Comparison of ENCODE assay signal across 18 cellular contexts in genomic region chr9:84862308-84862707, GRCh38.
A peak's percentile ranks its signal among the peaks of the same experiment; 100 is the strongest.
DNase-seq lines count a peak whose midpoint lies in the region; ATAC-seq, FAIRE-seq and TF ChIP-seq lines count a peak whose summit lies in the region.
"Had no signal": no experiment of that assay in that cellular context is flagged by ENCODE, and none has a peak within 500 bp of the region (broad histone marks: within the 10 kb centered on the region; RNA-seq: fewer than 3 reads in every experiment).

No MANE protein-coding gene starts in this region.

- no peak overlapping the region for H3K14ac ChIP-seq in H9 (ENCODE audit: insufficient read depth, low read length)
- no peak overlapping the region for H3K14ac ChIP-seq in H1 (ENCODE audit: insufficient read length)

- no peak overlapping the region for H3K4me3 ChIP-seq in H1 (ENCODE audit: extremely low read depth in 1 of 4, insufficient read depth in 2 of 4, low read depth in 3 of 4, low read length in 4 of 4)
- H3K4me3 ChIP-seq: Peyer's patch had no signal

- H3K56ac ChIP-seq in H9 (ENCODE audit: insufficient read length, low read depth, low read length) (no peak overlapping the region), H1 (replicated peaks; ENCODE audit: insufficient read length, low read depth, low read length) (no peak overlapping the region)

- no CpG with 5 or more reads among the region's 7 CpGs for WGBS in H9 (ENCODE audit: extremely low coverage, insufficient read length, low lambda C conversion rate)
- WGBS in H1 (ENCODE audit: extremely low coverage in 1 of 2, insufficient coverage in 1 of 2, insufficient read length in 1 of 2, insufficient replicate concordance in 2 of 2, low coverage in 1 of 2, low lambda C conversion rate in 2 of 2, missing lambda C conversion rate in 1 of 2), 2 experiments, result 90% methylated on average over 7 of the region's 7 CpGs; no CpG with 5 or more reads in 1 of the 2 experiments

- H3K27me3 ChIP-seq in H9 (ENCODE audit: insufficient read depth, low read length) (no peaks in the 10 kb centered on the region), H1 (replicated peaks in 1 of 4; ENCODE audit: control insufficient read depth in 3 of 4, extremely low read depth in 1 of 4, insufficient read depth in 3 of 4, low read length in 3 of 4) (no peaks in the 10 kb centered on the region)
- H3K27me3 ChIP-seq: Peyer's patch had no signal

- H3K4me3 Mint-ChIP-seq in H9 (peak overlapping the region in 1 of 2 experiments; percentile 6; a peak in 1 of 5 replicates), WTC11 (peak overlapping the region; percentile 29), nephron (no peak overlapping the region)
- H3K4me3 Mint-ChIP-seq: CD14-positive monocyte had no signal

- H3K27ac ChIP-seq in H9 (ENCODE audit: insufficient read length, low read depth, low read length) (no peak overlapping the region), H1 (ENCODE audit: low read depth, low read length) (no peak overlapping the region)
- H3K27ac ChIP-seq: KMS-11, Peyer's patch had no signal

- no peak for TF ChIP-seq RAD21 in H1 (IDR thresholded peaks at IDR 0.05 in 1 of 2, conservative IDR thresholded peaks at IDR 0.05 in 1 of 2; ENCODE audit: low read depth in 2 of 2, low read length in 2 of 2)

- H2BK20ac ChIP-seq in H9 (ENCODE audit: low read depth, low read length, poor library complexity, severe bottlenecking), result no peak overlapping the region
- H2BK20ac ChIP-seq in H1 (ENCODE audit: low read length), result peak overlapping the region; percentile 63; the same call in 1 of the 2 replicates

- no peak for FAIRE-seq in H1 (lab: Jason Lieb, UNC)

- no peak overlapping the region for H3T11ph ChIP-seq in H9 (ENCODE audit: low read length)

- H3K9ac ChIP-seq in H9 (ENCODE audit: extremely low read depth, insufficient read length, low read length) (no peak overlapping the region), H1 (replicated peaks in 1 of 4; ENCODE audit: extremely low read depth in 1 of 4, low read depth in 3 of 4, low read length in 3 of 4) (no peak overlapping the region)
- H3K9ac ChIP-seq: KMS-11 had no signal

- H2BK5ac ChIP-seq in H9 (ENCODE audit: insufficient read length, low read length) (no peak overlapping the region), H1 (ENCODE audit: low read depth, low read length) (peak overlapping the region; percentile 79; the same call in 1 of the 2 replicates)

- H2BK15ac ChIP-seq in H9 (ENCODE audit: low read depth, low read length) (no peak overlapping the region), H1 (ENCODE audit: low read length) (no peak overlapping the region)

- H2BK120ac ChIP-seq in H9 (ENCODE audit: low read depth, low read length, poor library complexity, severe bottlenecking) (no peak overlapping the region), H1 (replicated peaks; ENCODE audit: low read depth, low read length) (peak overlapping the region; percentile 35)

- no peak overlapping the region for H3K18ac ChIP-seq in H9 (ENCODE audit: insufficient read length, low read depth, low read length)
- H3K18ac ChIP-seq in H1 (ENCODE audit: extremely low read depth, low read length), result peak overlapping the region; percentile 74

- H4K5ac ChIP-seq in H9 (ENCODE audit: insufficient read length, low read depth, low read length) (no peak overlapping the region), H1 (ENCODE audit: insufficient read length, low read depth, low read length) (no peak overlapping the region)

- POLR2A ChIA-PET in WTC11 (lab: Charles Lee) (no interaction called here), H1 (lab: Charles Lee; ENCODE audit: partially characterized antibody) (interaction anchor here (1.0 to 1.5 kb wide), 2 partner anchors 10 to 11 kb away, joined by 3 to 6 read pairs; no protein-coding TSS in a partner anchor)

- TF ChIP-seq POLR2A in H1 (IDR thresholded peaks at IDR 0.05; ENCODE audit: control extremely low read depth in 1 of 2, low read depth in 2 of 2, low read length in 2 of 2), result no peak

- H3K9me3 Mint-ChIP-seq in H9 (no peaks in the 10 kb centered on the region), WTC11 (no peaks in the 10 kb centered on the region), nephron (no peaks in the 10 kb centered on the region)

- H3K79me2 ChIP-seq in H9 (ENCODE audit: insufficient read depth, low read length) (no peaks in the 10 kb centered on the region), H1 (ENCODE audit: control insufficient read depth in 1 of 2, insufficient read depth in 2 of 2, low read length in 2 of 2) (no peaks in the 10 kb centered on the region)

- H4K8ac ChIP-seq in H9 (replicated peaks; ENCODE audit: insufficient read length, low read depth, low read length), result no peak overlapping the region
- H4K8ac ChIP-seq in H1 (ENCODE audit: extremely low read depth, insufficient read depth, low read length), result no peak overlapping the region

- H3K9me3 ChIP-seq in H9 (ENCODE audit: control insufficient read depth, low read depth, low read length) (no peaks in the 10 kb centered on the region), H1 (ENCODE audit: insufficient read depth in 2 of 2, low read depth in 1 of 2, low read length in 1 of 2) (no peaks in the 10 kb centered on the region)
- H3K9me3 ChIP-seq: Peyer's patch had no signal

- DNase-seq in H9 (no peak), WTC11 (ENCODE audit: low spot score) (no peak), H1 (ENCODE audit: low read depth in 1 of 2, low spot score in 2 of 2) (no peak)
- DNase-seq in stimulated activated CD4-positive, alpha-beta T cell treated with anti-CD3 and anti-CD28 coated beads, Interleukin-4, amount 100 ng/mL, for 4 hours, result no peak
- no peak for DNase-seq in stimulated activated CD4-positive, alpha-beta T cell treated with anti-CD3 and anti-CD28 coated beads, Interleukin-15, amount 100 ng/mL, for 24 hours
- DNase-seq: COR-L47, MM.1S, NCI-H1417, NCI-H1930, NCI-H2171 treated with DMSO at 0.1 percent for 48 hours, NCI-H510A, Peyer's patch, SIG-M5 had no signal

- H4K91ac ChIP-seq in H9 (ENCODE audit: insufficient read length, low read depth, low read length) (no peak overlapping the region), H1 (replicated peaks; ENCODE audit: insufficient read length, low read length) (peak overlapping the region; percentile 70)

- H2BK12ac ChIP-seq in H9 (ENCODE audit: insufficient read length, low read depth, low read length), result no peak overlapping the region
- peak overlapping the region; percentile 94 for H2BK12ac ChIP-seq in H1 (ENCODE audit: low read depth, low read length)

- H3K36me3 Mint-ChIP-seq in H9 (ENCODE audit: insufficient read depth in 1 of 3, low read depth in 3 of 3) (peaks cover 0 to 1% (median 0%) of the 10 kb centered on the region in 3 experiments; a peak in 1 of 7 replicates), WTC11 (no peaks in the 10 kb centered on the region), nephron (ENCODE audit: low read depth) (no peaks in the 10 kb centered on the region)
- H3K36me3 Mint-ChIP-seq: CD14-positive monocyte had no signal

- H3K4me1 Mint-ChIP-seq in H9, result peaks cover 61 to 71% of the 10 kb centered on the region in 2 experiments
- peaks cover 75% of the 10 kb centered on the region for H3K4me1 Mint-ChIP-seq in WTC11
- H3K4me1 Mint-ChIP-seq in nephron, result peaks cover 77% of the 10 kb centered on the region
- H3K4me1 Mint-ChIP-seq: CD14-positive monocyte had no signal

- no peak for ATAC-seq in WTC11
- ATAC-seq in HG03439 (IDR thresholded peaks at IDR 0.05; ENCODE audit: unreplicated experiment), result no peak
- ATAC-seq in GM18907 (IDR thresholded peaks at IDR 0.05; ENCODE audit: unreplicated experiment), result no peak

- H3K23me2 ChIP-seq in H9 (ENCODE audit: insufficient read length, low read depth, low read length, poor library complexity, severe bottlenecking), result no peaks in the 10 kb centered on the region
- no peaks in the 10 kb centered on the region for H3K23me2 ChIP-seq in H1 (ENCODE audit: low read depth, low read length)

- CTCF ChIA-PET in WTC11 (lab: Charles Lee) (interaction anchor here (1.1 to 1.9 kb wide), 2 partner anchors 69 to 396 kb away, joined by 3 to 5 read pairs; no protein-coding TSS in a partner anchor), H1 (lab: Charles Lee; ENCODE audit: partially characterized antibody) (interaction anchor here (1.0 to 1.6 kb wide), 5 partner anchors 11 to 34 kb away, joined by 3 to 4 read pairs (median 3); no protein-coding TSS in a partner anchor)

- H3K27me3 Mint-ChIP-seq in H9 (ENCODE audit: low read depth) (no peaks in the 10 kb centered on the region), WTC11 (ENCODE audit: low read depth) (peaks cover 5% of the 10 kb centered on the region), nephron (ENCODE audit: low read depth) (peaks cover 4% of the 10 kb centered on the region)

- H3K27ac Mint-ChIP-seq in H9 (peak overlapping the region; percentile 66 to 78 (median 72); a peak in 6 of 7 replicates), WTC11 (peak overlapping the region; percentile 92), nephron (peak overlapping the region; percentile 9 to 59 (median 23))
- H3K27ac Mint-ChIP-seq: CD14-positive monocyte had no signal

- H3K23ac ChIP-seq in H9 (ENCODE audit: insufficient read length, low read depth, low read length), result no peak overlapping the region
- no peak overlapping the region for H3K23ac ChIP-seq in H1 (ENCODE audit: insufficient read length)

- no peak for TF ChIP-seq EP300 in H1 (IDR thresholded peaks at IDR 0.05; ENCODE audit: borderline replicate concordance in 1 of 2, low read depth in 2 of 2, low read length in 2 of 2)

- no peak for TF ChIP-seq CTCF in H9 (conservative IDR thresholded peaks at IDR 0.05)
- no peak for TF ChIP-seq CTCF in WTC11 (IDR thresholded peaks at IDR 0.05)
- no peak for TF ChIP-seq CTCF in H1 (IDR thresholded peaks at IDR 0.05; ENCODE audit: control extremely low read depth in 1 of 3, insufficient read depth in 1 of 3, low read depth in 1 of 3, low read length in 3 of 3)
- no peak for TF ChIP-seq CTCF in nephron (IDR thresholded peaks at IDR 0.05; ENCODE audit: unreplicated experiment in 3 of 3)

- H3K4ac ChIP-seq in H9 (ENCODE audit: low read depth, low read length) (no peak overlapping the region; the same call in 1 of the 2 replicates), H1 (replicated peaks; ENCODE audit: insufficient read length, low read depth, low read length) (no peak overlapping the region)

- no peaks in the 10 kb centered on the region for H3K36me3 ChIP-seq in H1 (ENCODE audit: control insufficient read depth in 2 of 4, insufficient read depth in 4 of 4, low read length in 3 of 4)
- H3K36me3 ChIP-seq: Peyer's patch had no signal

- no peak overlapping the region for H3K4me2 ChIP-seq in H9 (ENCODE audit: insufficient read depth, insufficient read length, low read length)
- H3K4me2 ChIP-seq in H1 (ENCODE audit: insufficient read depth in 1 of 2, low read depth in 2 of 2, low read length in 2 of 2), result peak overlapping the region in 1 of 2 experiments; percentile 38; a peak in 2 of 4 replicates
- H3K4me2 ChIP-seq: KMS-11 had no signal

- H2AFZ ChIP-seq in H9 (ENCODE audit: low read length) (no peak overlapping the region), H1 (ENCODE audit: low read length) (no peak overlapping the region)

- H4K20me1 ChIP-seq in H9 (ENCODE audit: control insufficient read depth, insufficient read depth, insufficient read length), result no peaks in the 10 kb centered on the region
- no peaks in the 10 kb centered on the region for H4K20me1 ChIP-seq in H1 (replicated peaks in 1 of 2; ENCODE audit: control insufficient read depth in 1 of 2, insufficient read depth in 2 of 2, low read length in 2 of 2)

- H3K4me1 ChIP-seq in H9 (ENCODE audit: insufficient read depth, low read length) (peaks cover 22% of the 10 kb centered on the region), H1 (replicated peaks in 1 of 4; ENCODE audit: control insufficient read depth in 3 of 4, insufficient read depth in 4 of 4, low read length in 3 of 4) (peaks cover 3 to 28% (median 16%) of the 10 kb centered on the region in 4 experiments; a peak in 4 of 7 replicates)
- H3K4me1 ChIP-seq: Peyer's patch had no signal

- H3K79me1 ChIP-seq in H9 (ENCODE audit: insufficient read depth, low read depth, low read length, poor library complexity, severe bottlenecking), result no peaks in the 10 kb centered on the region
- H3K79me1 ChIP-seq in H1 (ENCODE audit: low read depth, low read length), result no peaks in the 10 kb centered on the region

- H2AK5ac ChIP-seq in H9 (ENCODE audit: insufficient read length, low read length), result no peak overlapping the region
- no peak overlapping the region for H2AK5ac ChIP-seq in H1 (ENCODE audit: low read depth, low read length)

Comparison
In these comparisons a context has a peak if more than half of its experiments do, and no peak if none do; other contexts are left out.
1. H3K27ac Mint-ChIP-seq: peak in every context shown above with its lines; median percentile 92 in WTC11; 72 in H9; 23 in nephron.